In the genomic region with DNA sequence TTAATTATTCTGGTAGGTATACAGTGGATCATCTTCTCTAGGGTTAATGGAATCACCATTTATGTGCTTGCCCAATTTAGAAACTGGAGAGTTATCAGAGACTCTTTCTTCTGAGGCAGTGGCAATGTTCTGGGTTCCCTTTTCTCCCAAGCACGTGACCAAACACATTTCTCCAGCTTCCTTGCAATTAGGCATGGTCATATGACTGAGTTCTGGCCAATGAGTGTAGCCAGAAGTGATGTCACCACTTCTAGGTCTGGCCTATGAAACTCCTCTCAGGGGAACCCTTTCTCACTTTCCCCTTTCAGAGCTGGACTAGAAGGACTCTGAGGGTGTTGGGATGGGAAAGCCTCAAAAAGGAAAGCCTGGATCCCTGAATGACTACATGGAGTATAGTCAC, we compare ENCODE assay signal across 17 cellular contexts.
A peak's percentile ranks its signal among the peaks of the same experiment; 100 is the strongest.
DNase-seq lines count a peak whose midpoint lies in the region; ATAC-seq and TF ChIP-seq lines count a peak whose summit lies in the region.
"Had no signal": no experiment of that assay in that cellular context is flagged by ENCODE, and none has a peak within 500 bp of the region (broad histone marks: within the 10 kb centered on the region; RNA-seq: fewer than 3 reads in every experiment).

No MANE protein-coding gene starts in this region.

- H3K4me3 Mint-ChIP-seq in WTC11 (no peak overlapping the region), progenitor cell of endocrine pancreas (ENCODE audit: low read depth) (no peak overlapping the region), nephron progenitor cell (no peak overlapping the region)
- H3K4me3 Mint-ChIP-seq: CD4-positive, alpha-beta memory T cell had no signal

- H3K27ac ChIP-seq in HEK293 (ENCODE audit: extremely low read depth, low read depth, low read length), result no peak overlapping the region
- no peak overlapping the region for H3K27ac ChIP-seq in effector memory CD4-positive, alpha-beta T cell (ENCODE audit: insufficient read depth, low read length, poor library complexity, severe bottlenecking)
- H3K27ac ChIP-seq: GM23248 had no signal

- POLR2A ChIA-PET in HEK293 (lab: Yijun Ruan, JAX) (no interaction called here), WTC11 (lab: Charles Lee) (interaction anchor here (0.5 kb wide), 1 partner anchor 109 kb away, joined by 3 read pairs; no protein-coding TSS in a partner anchor)

- peak; percentile 7 for DNase-seq in NB4 (ENCODE audit: low read depth)
- DNase-seq in WTC11 (ENCODE audit: low spot score), result no peak
- DNase-seq in progenitor cell of endocrine pancreas (ENCODE audit: low spot score, unreplicated experiment), result no peak
- DNase-seq in Right ventricle myocardium superior, result no peak
- DNase-seq in effector memory CD4-positive, alpha-beta T cell, result no peak
- no peak for DNase-seq in nephron progenitor cell
- DNase-seq: C1 segment of cervical spinal cord; Calu3; CD4-positive, alpha-beta memory T cell; COR-L47; DMS79 treated with DMSO at 0.1 percent for 48 hours; GF-D8; GM23248; H7; HCEC 1CT had no signal

- TF ChIP-seq EP300 in Ishikawa (IDR thresholded peaks at IDR 0.05; ENCODE audit: borderline replicate concordance), result no peak

- TF ChIP-seq CTCF in HEK293 (tag by site-specific recombination; IDR thresholded peaks at IDR 0.05) (no peak), NB4 (IDR thresholded peaks at IDR 0.05; ENCODE audit: low read depth, low read length) (no peak), WTC11 (IDR thresholded peaks at IDR 0.05) (no peak), progenitor cell of endocrine pancreas (IDR thresholded peaks at IDR 0.05; ENCODE audit: unreplicated experiment) (no peak), nephron progenitor cell (IDR thresholded peaks at IDR 0.05) (no peak)

- no peak for ATAC-seq in WTC11
- no peak for ATAC-seq in Right ventricle myocardium superior (ENCODE audit: poor library complexity)

- H3K27ac Mint-ChIP-seq in WTC11 (no peak overlapping the region), progenitor cell of endocrine pancreas (no peak overlapping the region), nephron progenitor cell (no peak overlapping the region)
- H3K27ac Mint-ChIP-seq: CD4-positive, alpha-beta memory T cell had no signal

- TF ChIP-seq RAD21 in Ishikawa (IDR thresholded peaks at IDR 0.05; ENCODE audit: low read depth), result no peak

- no peak for TF ChIP-seq POLR2A in NB4 (IDR thresholded peaks at IDR 0.05; ENCODE audit: extremely low read depth, insufficient read length)

- H3K4me1 Mint-ChIP-seq in WTC11, result no peaks in the 10 kb centered on the region
- peaks cover 4% of the 10 kb centered on the region for H3K4me1 Mint-ChIP-seq in progenitor cell of endocrine pancreas (ENCODE audit: low read depth)
- H3K4me1 Mint-ChIP-seq in nephron progenitor cell, result peaks cover 13% of the 10 kb centered on the region
- H3K4me1 Mint-ChIP-seq: CD4-positive, alpha-beta memory T cell had no signal

- CTCF ChIA-PET in HEK293 (lab: Yijun Ruan, JAX), result no interaction called here
- CTCF ChIA-PET in WTC11 (lab: Charles Lee), result no interaction called here

- H3K4me1 ChIP-seq in HEK293 (ENCODE audit: control insufficient read depth, insufficient read depth, low read length), result no peaks in the 10 kb centered on the region
- H3K4me1 ChIP-seq in effector memory CD4-positive, alpha-beta T cell (ENCODE audit: control insufficient read depth, insufficient read depth, low read length, poor library complexity, severe bottlenecking), result no peaks in the 10 kb centered on the region

- peaks cover 6% of the 10 kb centered on the region; the same call in 1 of the 2 replicates for H3K9me3 Mint-ChIP-seq in WTC11
- no peaks in the 10 kb centered on the region for H3K9me3 Mint-ChIP-seq in progenitor cell of endocrine pancreas (ENCODE audit: low read depth)
- no peaks in the 10 kb centered on the region for H3K9me3 Mint-ChIP-seq in nephron progenitor cell

- no peak overlapping the region for H3K4me3 ChIP-seq in HEK293 (ENCODE audit: low read depth, low read length)
- no peak overlapping the region for H3K4me3 ChIP-seq in NB4 (ENCODE audit: low read depth, low read length)
- no peak overlapping the region for H3K4me3 ChIP-seq in effector memory CD4-positive, alpha-beta T cell (ENCODE audit: insufficient read depth, low read depth, low read length, poor library complexity, severe bottlenecking)
- H3K4me3 ChIP-seq: GM23248 had no signal

- intact Hi-C loops in Right ventricle myocardium superior (cut with DNase I), result no loop called here

- H3K27me3 Mint-ChIP-seq in WTC11 (ENCODE audit: low read depth) (peaks cover 2% of the 10 kb centered on the region; the same call in 1 of the 2 replicates), progenitor cell of endocrine pancreas (peaks cover 30% of the 10 kb centered on the region), nephron progenitor cell (ENCODE audit: low read depth, poor library complexity) (peaks cover 31% of the 10 kb centered on the region)

- no peaks in the 10 kb centered on the region for H3K36me3 Mint-ChIP-seq in WTC11
- no peaks in the 10 kb centered on the region for H3K36me3 Mint-ChIP-seq in progenitor cell of endocrine pancreas (ENCODE audit: insufficient read depth)
- H3K36me3 Mint-ChIP-seq in nephron progenitor cell (ENCODE audit: low read depth), result no peaks in the 10 kb centered on the region
- H3K36me3 Mint-ChIP-seq: CD4-positive, alpha-beta memory T cell had no signal

- no peaks in the 10 kb centered on the region for H3K9me3 ChIP-seq in HEK293 (ENCODE audit: control insufficient read depth, insufficient read depth, low read depth, low read length)
- H3K9me3 ChIP-seq in effector memory CD4-positive, alpha-beta T cell (ENCODE audit: control insufficient read depth, low read length), result no peaks in the 10 kb centered on the region

- H3K27me3 ChIP-seq in effector memory CD4-positive, alpha-beta T cell (replicated peaks; ENCODE audit: control insufficient read depth, insufficient read depth, low read length, poor library complexity, severe bottlenecking), result no peaks in the 10 kb centered on the region

- no peaks in the 10 kb centered on the region for H3K36me3 ChIP-seq in HEK293 (ENCODE audit: control insufficient read depth in 2 of 2, insufficient read depth in 1 of 2, low read length in 2 of 2)
- no peaks in the 10 kb centered on the region for H3K36me3 ChIP-seq in effector memory CD4-positive, alpha-beta T cell (ENCODE audit: control insufficient read depth, insufficient read depth, low read length)

TF ChIP-seq in HEK293, 187 proteins besides CTCF, POLR2A, EP300 and RAD21 (continues in another document):
- TF ChIP-seq, protein P1, sequence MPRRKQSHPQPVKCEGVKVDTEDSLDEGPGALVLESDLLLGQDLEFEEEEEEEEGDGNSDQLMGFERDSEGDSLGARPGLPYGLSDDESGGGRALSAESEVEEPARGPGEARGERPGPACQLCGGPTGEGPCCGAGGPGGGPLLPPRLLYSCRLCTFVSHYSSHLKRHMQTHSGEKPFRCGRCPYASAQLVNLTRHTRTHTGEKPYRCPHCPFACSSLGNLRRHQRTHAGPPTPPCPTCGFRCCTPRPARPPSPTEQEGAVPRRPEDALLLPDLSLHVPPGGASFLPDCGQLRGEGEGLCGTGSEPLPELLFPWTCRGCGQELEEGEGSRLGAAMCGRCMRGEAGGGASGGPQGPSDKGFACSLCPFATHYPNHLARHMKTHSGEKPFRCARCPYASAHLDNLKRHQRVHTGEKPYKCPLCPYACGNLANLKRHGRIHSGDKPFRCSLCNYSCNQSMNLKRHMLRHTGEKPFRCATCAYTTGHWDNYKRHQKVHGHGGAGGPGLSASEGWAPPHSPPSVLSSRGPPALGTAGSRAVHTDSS (tag by site-specific recombination; IDR thresholded peaks at IDR 0.05), result no peak

TF ChIP-seq in Ishikawa, 13 proteins besides CTCF, POLR2A, EP300 and RAD21:
- TF ChIP-seq, protein P2, sequence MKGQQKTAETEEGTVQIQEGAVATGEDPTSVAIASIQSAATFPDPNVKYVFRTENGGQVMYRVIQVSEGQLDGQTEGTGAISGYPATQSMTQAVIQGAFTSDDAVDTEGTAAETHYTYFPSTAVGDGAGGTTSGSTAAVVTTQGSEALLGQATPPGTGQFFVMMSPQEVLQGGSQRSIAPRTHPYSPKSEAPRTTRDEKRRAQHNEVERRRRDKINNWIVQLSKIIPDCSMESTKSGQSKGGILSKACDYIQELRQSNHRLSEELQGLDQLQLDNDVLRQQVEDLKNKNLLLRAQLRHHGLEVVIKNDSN (IDR thresholded peaks at IDR 0.05), result peak; percentile 37; the same call in 1 of the 2 replicates
- no peak for TF ChIP-seq CEBPB (IDR thresholded peaks at IDR 0.05)

TF ChIP-seq in WTC11, 78 proteins besides CTCF, POLR2A, EP300 and RAD21:
- TF ChIP-seq TEAD4 (CRISPR knock-in tag; IDR thresholded peaks at IDR 0.05) (no peak), FOXJ3 (CRISPR knock-in tag; IDR thresholded peaks at IDR 0.05; ENCODE audit: borderline replicate concordance) (no peak), CBFB (CRISPR knock-in tag; IDR thresholded peaks at IDR 0.05; ENCODE audit: low read depth) (no peak)
- TF ChIP-seq, protein P3, sequence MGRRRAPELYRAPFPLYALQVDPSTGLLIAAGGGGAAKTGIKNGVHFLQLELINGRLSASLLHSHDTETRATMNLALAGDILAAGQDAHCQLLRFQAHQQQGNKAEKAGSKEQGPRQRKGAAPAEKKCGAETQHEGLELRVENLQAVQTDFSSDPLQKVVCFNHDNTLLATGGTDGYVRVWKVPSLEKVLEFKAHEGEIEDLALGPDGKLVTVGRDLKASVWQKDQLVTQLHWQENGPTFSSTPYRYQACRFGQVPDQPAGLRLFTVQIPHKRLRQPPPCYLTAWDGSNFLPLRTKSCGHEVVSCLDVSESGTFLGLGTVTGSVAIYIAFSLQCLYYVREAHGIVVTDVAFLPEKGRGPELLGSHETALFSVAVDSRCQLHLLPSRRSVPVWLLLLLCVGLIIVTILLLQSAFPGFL (CRISPR knock-in tag; IDR thresholded peaks at IDR 0.05; ENCODE audit: borderline replicate concordance), result no peak
- TF ChIP-seq, protein P4, sequence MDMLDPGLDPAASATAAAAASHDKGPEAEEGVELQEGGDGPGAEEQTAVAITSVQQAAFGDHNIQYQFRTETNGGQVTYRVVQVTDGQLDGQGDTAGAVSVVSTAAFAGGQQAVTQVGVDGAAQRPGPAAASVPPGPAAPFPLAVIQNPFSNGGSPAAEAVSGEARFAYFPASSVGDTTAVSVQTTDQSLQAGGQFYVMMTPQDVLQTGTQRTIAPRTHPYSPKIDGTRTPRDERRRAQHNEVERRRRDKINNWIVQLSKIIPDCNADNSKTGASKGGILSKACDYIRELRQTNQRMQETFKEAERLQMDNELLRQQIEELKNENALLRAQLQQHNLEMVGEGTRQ (CRISPR knock-in tag; IDR thresholded peaks at IDR 0.05), result peak; percentile 40; the same call in 1 of the 2 replicates
TF ChIP-seq in WTC11: peak in this region for 1.
